22 cellular contexts compared by ENCODE assay signal in the genomic region with DNA sequence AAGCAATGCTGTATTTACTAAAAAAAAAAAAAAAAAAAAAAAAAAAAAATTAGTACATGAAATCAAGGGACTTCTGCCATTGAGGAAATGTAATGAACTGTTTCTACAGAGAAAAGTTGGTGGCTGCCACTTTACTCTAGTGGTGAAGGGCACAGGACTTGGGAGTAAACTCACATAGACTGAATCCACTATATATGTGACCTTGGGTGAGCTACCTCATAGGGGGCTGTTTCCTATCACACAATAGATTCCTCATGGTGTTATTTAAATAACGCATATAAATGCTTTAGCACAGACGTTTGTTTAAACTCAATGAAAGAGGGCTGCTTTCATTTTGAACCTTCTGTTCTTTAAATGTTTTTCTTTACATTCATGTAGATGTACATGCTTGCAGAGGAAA. TPM values are rescaled to one million over a fixed set of nuclear protein-coding genes. Genes with fewer than 3 reads are reported as not detected.
DNase-seq lines count a peak whose midpoint lies in the region; ATAC-seq, FAIRE-seq and TF ChIP-seq lines count a peak whose summit lies in the region.
"Had no signal": no experiment of that assay in that cellular context is flagged by ENCODE, and none has a peak within 500 bp of the region (broad histone marks: within the 10 kb centered on the region; RNA-seq: fewer than 3 reads in every experiment).

No MANE protein-coding gene starts in this region.

- H3K36me3 ChIP-seq in HUES48 (ENCODE audit: control insufficient read depth, insufficient read depth, low read length) (no peaks in the 10 kb centered on the region), K562 (ENCODE audit: control insufficient read depth, insufficient read depth, low read length) (no peaks in the 10 kb centered on the region)
- H3K36me3 ChIP-seq: BE2C, HAP-1 had no signal

- H3K27me3 Mint-ChIP-seq in natural killer cell (ENCODE audit: low read depth in 2 of 2): peaks cover 9 to 20% of the 10 kb centered on the region in 2 donors

- H3K4me3 Mint-ChIP-seq in natural killer cell: no peak overlapping the region
- H3K4me3 Mint-ChIP-seq: CD4-positive, CD25-positive, alpha-beta regulatory T cell; CD8-positive, alpha-beta memory T cell had no signal

- H3K4me1 ChIP-seq in HUES48 (ENCODE audit: control insufficient read depth, insufficient read depth, low read length) (peaks cover 16% of the 10 kb centered on the region), K562 (replicated peaks in 1 of 2; ENCODE audit: control insufficient read depth in 2 of 2, insufficient read depth in 2 of 2, low read length in 2 of 2) (peaks cover 0 to 2% of the 10 kb centered on the region in 2 experiments; a peak in 2 of 5 replicates)
- H3K4me1 ChIP-seq: BE2C, HAP-1 had no signal

- H3K27me3 ChIP-seq in HUES48 (ENCODE audit: control insufficient read depth, insufficient read depth, low read length) (no peaks in the 10 kb centered on the region), K562 (ENCODE audit: control insufficient read depth in 2 of 2, insufficient read depth in 2 of 2, low read length in 2 of 2) (no peaks in the 10 kb centered on the region)

- DNase-seq in K562 (ENCODE audit: extremely low read depth in 1 of 4, low spot score in 3 of 4): no peak
- DNase-seq in iPS-NIHi11 (ENCODE audit: low spot score): peak; percentile 33
- no peak for DNase-seq in occipital lobe (lab: John Stamatoyannopoulos, UW)
- no peak for DNase-seq in natural killer cell
- DNase-seq in NCI-H1105 treated with DMSO at 0.1 percent for 48 hours (lab: John Stamatoyannopoulos, UW): no peak
- DNase-seq: ACHN; BE2C; C1 segment of cervical spinal cord; CD4-positive, CD25-positive, alpha-beta regulatory T cell; CD8-positive, alpha-beta memory T cell; COR-L47; DMS 273 treated with DMSO at 0.1 percent for 48 hours; DMS53; DND-41; EL; GM23248 had no signal

- BruUV-seq in K562 (replicated peaks; lab: Mats Ljungman, UMichigan): no TSS peak

- H3K4me3 ChIP-seq in HUES48 (ENCODE audit: low read depth, low read length) (no peak overlapping the region), K562 (no peak overlapping the region)
- H3K4me3 ChIP-seq: GM12878, GM23248, HAP-1 had no signal

- no peak for FAIRE-seq in K562 (lab: Jason Lieb, UNC)
- FAIRE-seq: A204.1, GM12878, HTR-8/SVneo had no signal

- no peak for TF ChIP-seq POLR2A in K562 (conservative IDR thresholded peaks at IDR 0.05)

- H3K27ac Mint-ChIP-seq in natural killer cell: no peak overlapping the region
- H3K27ac Mint-ChIP-seq: CD8-positive, alpha-beta memory T cell had no signal

- H3K79me2 ChIP-seq in K562 (ENCODE audit: control insufficient read depth, insufficient read depth, low read length): no peaks in the 10 kb centered on the region

- POLR2A ChIA-PET in K562 (lab: Yijun Ruan, JAX): interaction anchor here (1.1 kb wide), 1 partner anchor 14 kb away, joined by 3 read pairs; no protein-coding TSS in a partner anchor

- H3K9ac ChIP-seq in HUES48 (ENCODE audit: low read depth, low read length): no peak overlapping the region
- no peak overlapping the region for H3K9ac ChIP-seq in K562 (ENCODE audit: insufficient read depth in 1 of 2, low read depth in 2 of 2, low read length in 2 of 2)
- H3K9ac ChIP-seq: GM23248 had no signal

- CTCF ChIA-PET in K562 (lab: Yijun Ruan, JAX; ENCODE audit: low intra/inter-chr PET ratio): no interaction called here

- no peak for TF ChIP-seq CTCF in K562 (IDR thresholded peaks at IDR 0.05 in 2 of 3, conservative IDR thresholded peaks at IDR 0.05 in 1 of 3; ENCODE audit: insufficient read depth in 2 of 3, low read depth in 1 of 3, low read length in 3 of 3)
- no peak for TF ChIP-seq CTCF in natural killer cell (IDR thresholded peaks at IDR 0.05)

- intact Hi-C loops in K562 (cut with micrococcal nuclease): no loop called here
- intact Hi-C loops in natural killer cell (cut with micrococcal nuclease): no loop called here

- in situ Hi-C loops in K562 (cut with MboI): no loop called here

- peak overlapping the region; percentile 52 for H3K27ac ChIP-seq in HUES48 (ENCODE audit: low read depth, low read length)
- no peak overlapping the region for H3K27ac ChIP-seq in K562 (ENCODE audit: extremely low read depth, low read depth, low read length)
- H3K27ac ChIP-seq: GM23248 had no signal

- H3K36me3 Mint-ChIP-seq in natural killer cell: no peaks in the 10 kb centered on the region
- H3K36me3 Mint-ChIP-seq: CD4-positive, CD25-positive, alpha-beta regulatory T cell had no signal

- no peaks in the 10 kb centered on the region for H4K20me1 ChIP-seq in K562 (replicated peaks; ENCODE audit: control insufficient read depth, insufficient read depth, low read length)

- 15% methylated on average over 2 of the region's 2 CpGs for WGBS in K562 (ENCODE audit: insufficient coverage, low coverage, missing lambda C conversion rate)

- H3K4me1 Mint-ChIP-seq in natural killer cell: no peaks in the 10 kb centered on the region
- H3K4me1 Mint-ChIP-seq: CD4-positive, CD25-positive, alpha-beta regulatory T cell; CD8-positive, alpha-beta memory T cell had no signal

- H2AFZ ChIP-seq in K562 (ENCODE audit: low read depth, low read length): 0 out of 2 replicates have a peak overlapping the region, but pooled peaks have one; percentile 23
- H2AFZ ChIP-seq: GM23248 had no signal

- H3K4me2 ChIP-seq in K562 (ENCODE audit: insufficient read depth, low read length): no peak overlapping the region

- no peak for TF ChIP-seq EP300 in K562 (IDR thresholded peaks at IDR 0.05; ENCODE audit: low read length)

- no peak for TF ChIP-seq RAD21 in K562 (CRISPR knock-in tag; conservative IDR thresholded peaks at IDR 0.05 in 1 of 2, IDR thresholded peaks at IDR 0.05 in 1 of 2)

- ATAC-seq in K562 (no peak), GM18867 (IDR thresholded peaks at IDR 0.05; ENCODE audit: unreplicated experiment) (no peak), natural killer cell (no peak)
- ATAC-seq: GM12878 had no signal

- H3K9me3 ChIP-seq in HUES48 (ENCODE audit: control insufficient read depth, insufficient read depth, low read length) (no peaks in the 10 kb centered on the region), K562 (replicated peaks; ENCODE audit: control insufficient read depth, insufficient read depth, low read depth, low read length) (no peaks in the 10 kb centered on the region)
- H3K9me3 ChIP-seq: BE2C, HAP-1 had no signal

- H3K9me1 ChIP-seq in K562 (ENCODE audit: control insufficient read depth, insufficient read depth, low read length): no peaks in the 10 kb centered on the region

- peaks cover 5 to 7% of the 10 kb centered on the region in 2 donors for H3K9me3 Mint-ChIP-seq in natural killer cell

RNA-seq across cellular contexts. Expression of a gene that starts 25.8 kb away (rescaled TPM):
- total RNA-seq in K562 (2011; cell fraction: chromatin; rRNA removed; ENCODE audit: low replicate concordance): 36.3 and 90.3 TPM in 2 replicates
- total RNA-seq in K562 (2011; cell fraction: nucleolus; rRNA removed): 789 and 987 TPM in 2 replicates
- 251 and 255 TPM in 2 replicates for total RNA-seq in K562 (2011; cell fraction: nucleoplasm; rRNA removed)
- total RNA-seq in K562 (2014; rRNA removed) (234 and 350 TPM in 2 replicates), K562 (2014; rRNA removed; fragmentation: Illumina TruSeq; extraction: Trizol) (13.5 and 26.5 TPM in 2 replicates), K562 (2015; rRNA removed; fragmentation: Illumina TruSeq; extraction: Trizol) (65.2 and 65.5 TPM in 2 replicates), K562 (2021) (21.6 and 29.3 TPM in 2 replicates), occipital lobe (102 TPM), natural killer cell (1 to 10 TPM in 2 of 3 donors, under 1 TPM in 1; 0.92 to 2.7 (median 1.3) TPM)
- polyA plus RNA-seq in K562 (2011; rRNA removed) (0.82 and 1.7 TPM in 2 replicates), K562 (2014; fragmentation: Illumina TruSeq; extraction: Trizol) (not detected in 2 replicates), K562 (2014; fragmentation: Nextera tagmentation; extraction: Ambion mirVana) (not detected), K562 (2014; rRNA removed) (0.77 TPM in 1 of 2 replicates, not detected in the other)
- 0.66 and 2.5 TPM in 2 replicates for polyA plus RNA-seq in K562 (2011; cell fraction: cytosol; rRNA removed)
- 6.7 and 48.0 TPM in 2 replicates for polyA plus RNA-seq in K562 (2011; cell fraction: nucleus; rRNA removed)
- polyA plus RNA-seq in K562 (2012): 0.21 TPM in 1 of 2 replicates, not detected in the other
- polyA minus RNA-seq in K562 (2011; rRNA and poly(A)+ RNA removed): 6.8 and 12.0 TPM in 2 replicates
- polyA minus RNA-seq in K562 (2011; cell fraction: cytosol; rRNA and poly(A)+ RNA removed): 114 and 120 TPM in 2 replicates
- 597 and 952 TPM in 2 replicates for polyA minus RNA-seq in K562 (2011; cell fraction: nucleus; rRNA and poly(A)+ RNA removed)
- polyA plus RNA-seq: GM23248 had no signal

RNA-seq across cellular contexts. Expression of a gene that starts 30.3 kb away (rescaled TPM):
- 0.48 TPM in 1 of 2 replicates, not detected in the other for total RNA-seq in K562 (2011; cell fraction: chromatin; rRNA removed; ENCODE audit: low replicate concordance)
- 0.17 and 0.26 TPM in 2 replicates for total RNA-seq in K562 (2011; cell fraction: nucleolus; rRNA removed)
- total RNA-seq in K562 (2011; cell fraction: nucleoplasm; rRNA removed): not detected in 2 replicates
- 0.12 TPM in 1 of 2 replicates, not detected in the other for total RNA-seq in K562 (2014; rRNA removed)
- 0.11 TPM in 1 of 2 replicates, not detected in the other for total RNA-seq in K562 (2014; rRNA removed; fragmentation: Illumina TruSeq; extraction: Trizol)
- 0.07 and 0.11 TPM in 2 replicates for total RNA-seq in K562 (2015; rRNA removed; fragmentation: Illumina TruSeq; extraction: Trizol)
- not detected in 2 replicates for total RNA-seq in K562 (2021)
- 0.04 and 0.06 TPM in 2 replicates for polyA plus RNA-seq in K562 (2011; rRNA removed)
- 0.03 TPM in 1 of 2 replicates, not detected in the other for polyA plus RNA-seq in K562 (2011; cell fraction: cytosol; rRNA removed)
- 0.06 and 0.10 TPM in 2 replicates for polyA plus RNA-seq in K562 (2011; cell fraction: nucleus; rRNA removed)
- polyA plus RNA-seq in K562 (2012): 0.05 TPM in 1 of 2 replicates, not detected in the other
- 0.06 and 0.10 TPM in 2 replicates for polyA plus RNA-seq in K562 (2014; fragmentation: Illumina TruSeq; extraction: Trizol)
- polyA plus RNA-seq in K562 (2014; fragmentation: Nextera tagmentation; extraction: Ambion mirVana): not detected
- polyA plus RNA-seq in K562 (2014; rRNA removed): not detected in 2 replicates
- polyA minus RNA-seq in K562 (2011; rRNA and poly(A)+ RNA removed): 0.09 and 0.14 TPM in 2 replicates
- polyA minus RNA-seq in K562 (2011; cell fraction: cytosol; rRNA and poly(A)+ RNA removed): not detected in 2 replicates
- 0.44 TPM in 1 of 2 replicates, not detected in the other for polyA minus RNA-seq in K562 (2011; cell fraction: nucleus; rRNA and poly(A)+ RNA removed)
- total RNA-seq in occipital lobe: 3.3 TPM
- under 1 TPM in 1 of 3 donors, not detected in 2; 0.68 TPM for total RNA-seq in natural killer cell
- total RNA-seq: CD4-positive, CD25-positive, alpha-beta regulatory T cell had no signal

RNA-seq across cellular contexts. Expression of a gene that starts 34.1 kb away (rescaled TPM):
- total RNA-seq in K562 (2011; cell fraction: chromatin; rRNA removed; ENCODE audit: low replicate concordance): 13.7 and 39.3 TPM in 2 replicates
- 6.8 and 10.4 TPM in 2 replicates for total RNA-seq in K562 (2011; cell fraction: nucleolus; rRNA removed)
- 14.0 and 21.1 TPM in 2 replicates for total RNA-seq in K562 (2011; cell fraction: nucleoplasm; rRNA removed)
- total RNA-seq in K562 (2014; rRNA removed): 10.4 and 11.1 TPM in 2 replicates
- total RNA-seq in K562 (2014; rRNA removed; fragmentation: Illumina TruSeq; extraction: Trizol): 21.3 TPM in 2 replicates
- total RNA-seq in K562 (2015; rRNA removed; fragmentation: Illumina TruSeq; extraction: Trizol): 20.0 and 21.5 TPM in 2 replicates
- 12.3 and 13.6 TPM in 2 replicates for total RNA-seq in K562 (2021)
- 23.1 and 27.8 TPM in 2 replicates for polyA plus RNA-seq in K562 (2011; rRNA removed)
- polyA plus RNA-seq in K562 (2011; cell fraction: cytosol; rRNA removed): 3.6 and 8.2 TPM in 2 replicates
- polyA plus RNA-seq in K562 (2011; cell fraction: nucleus; rRNA removed): 14.7 and 22.7 TPM in 2 replicates
- polyA plus RNA-seq in K562 (2012): 9.2 and 11.0 TPM in 2 replicates
- polyA plus RNA-seq in K562 (2014; fragmentation: Illumina TruSeq; extraction: Trizol): 14.3 and 16.7 TPM in 2 replicates
- 10 to 100 TPM; 25.0 to 35.7 TPM for polyA plus RNA-seq in K562 (2014; fragmentation: Nextera tagmentation; extraction: Ambion mirVana)
- polyA plus RNA-seq in K562 (2014; rRNA removed): 11.8 and 13.4 TPM in 2 replicates
- polyA minus RNA-seq in K562 (2011; rRNA and poly(A)+ RNA removed): 42.2 and 52.2 TPM in 2 replicates
- 9.0 and 10.6 TPM in 2 replicates for polyA minus RNA-seq in K562 (2011; cell fraction: cytosol; rRNA and poly(A)+ RNA removed)
- polyA minus RNA-seq in K562 (2011; cell fraction: nucleus; rRNA and poly(A)+ RNA removed): 13.3 and 22.7 TPM in 2 replicates
- total RNA-seq in occipital lobe: 42.9 TPM
- total RNA-seq in natural killer cell: 10 to 100 TPM; 19.5 to 29.9 (median 29.2) TPM
